ENCODE assay signal across 28 cellular contexts in the genomic region with DNA sequence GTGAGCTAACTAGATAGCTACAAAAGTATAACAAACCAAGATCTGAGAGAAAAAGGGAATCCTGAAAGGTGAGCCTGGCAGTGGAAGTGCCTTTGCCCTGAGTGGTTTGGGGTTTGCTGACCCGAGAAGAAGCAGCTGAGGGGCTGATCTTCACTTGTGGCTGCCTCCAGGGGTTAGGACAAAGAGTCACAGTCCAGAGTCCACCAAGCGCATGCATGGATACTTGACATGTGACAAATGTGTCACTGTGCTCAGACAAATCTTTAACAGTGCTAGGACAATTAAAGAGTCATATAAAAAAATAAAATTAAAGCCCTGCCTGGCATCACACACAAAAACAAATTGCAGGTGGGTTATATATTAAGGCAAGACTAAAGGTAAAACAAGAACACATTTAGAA.
"Had no signal": no experiment of that assay in that cellular context is flagged by ENCODE, and none has a peak within 500 bp of the region (broad histone marks: within the 10 kb centered on the region; RNA-seq: fewer than 3 reads in every experiment).

No MANE protein-coding gene starts in this region.

- H3K9me3 ChIP-seq: heart left ventricle, pancreas, prostate gland, suprapubic skin, thoracic aorta, tibial artery, uterus had no signal

- DNase-seq: glutamatergic neuron; heart left ventricle; kidney glomerular epithelial cell; left cardiac atrium; left ventricle myocardium superior; mesendoderm; naive thymus-derived CD8-positive, alpha-beta T cell; nucleus accumbens; pancreas; posterior cingulate gyrus; retina; right cardiac atrium; stimulated activated CD4-positive, alpha-beta T cell treated with anti-CD3 and anti-CD28 coated beads, Interleukin-12 subunit alpha, Interleukin-12 subunit beta, amount 100 ng/mL, for 4 hours; stimulated activated CD4-positive, alpha-beta T cell treated with anti-CD3 and anti-CD28 coated beads, Interleukin-15, amount 100 ng/mL, for 24 hours; stimulated activated CD4-positive, alpha-beta T cell treated with anti-CD3 and anti-CD28 coated beads, Interleukin-2, amount 100 ng/mL, for 24 hours; stimulated activated CD4-positive, alpha-beta T cell treated with anti-CD3 and anti-CD28 coated beads, Interleukin-4, amount 100 ng/mL, for 1 hour; stimulated activated naive B cell treated with anti-CD40 and anti-IgM and Interleukin-4, amounts not matched to agents 10 μg/mL and 1 μg/mL and 100 μg/mL, for 72 hours; tibial artery; uterus had no signal

- H3K36me3 Mint-ChIP-seq: mesothelial cell of epicardium; naive thymus-derived CD8-positive, alpha-beta T cell; stimulated activated naive B cell treated with anti-CD40 and anti-IgM and Interleukin-4, amounts not matched to agents 10 μg/mL and 1 μg/mL and 100 μg/mL, for 72 hours; type B pancreatic cell had no signal

- H3K27me3 ChIP-seq: suprapubic skin, tibial artery, uterus had no signal

- H3K36me3 ChIP-seq: heart left ventricle, pancreas, prostate gland, suprapubic skin, thoracic aorta, tibial artery, uterus had no signal

- H3K4me3 Mint-ChIP-seq: mesothelial cell of epicardium; naive thymus-derived CD8-positive, alpha-beta T cell; nephron; neural crest cell; stimulated activated naive B cell treated with anti-CD40 and anti-IgM and Interleukin-4, amounts not matched to agents 10 μg/mL and 1 μg/mL and 100 μg/mL, for 72 hours; stimulated activated naive CD8-positive, alpha-beta T cell treated with anti-CD3 and anti-CD28 coated beads, Interleukin-15, Interleukin-2, amounts not matched to agents 100 ng/mL and 50 ng/mL, for 24 hours; type B pancreatic cell had no signal

- H3K4me1 Mint-ChIP-seq: mesothelial cell of epicardium; nephron; neural crest cell; stimulated activated naive B cell treated with anti-CD40 and anti-IgM and Interleukin-4, amounts not matched to agents 10 μg/mL and 1 μg/mL and 100 μg/mL, for 72 hours had no signal

- H3K27me3 Mint-ChIP-seq: stimulated activated naive CD8-positive, alpha-beta T cell treated with anti-CD3 and anti-CD28 coated beads, Interleukin-15, Interleukin-2, amounts not matched to agents 100 ng/mL and 50 ng/mL, for 24 hours; type B pancreatic cell had no signal

- H3K27ac ChIP-seq: heart left ventricle, pancreas, prostate gland, suprapubic skin, thoracic aorta, tibial artery, uterus had no signal

- H3K27ac Mint-ChIP-seq: mesothelial cell of epicardium; naive thymus-derived CD8-positive, alpha-beta T cell; nephron; stimulated activated naive B cell treated with anti-CD40 and anti-IgM and Interleukin-4, amounts not matched to agents 10 μg/mL and 1 μg/mL and 100 μg/mL, for 72 hours; stimulated activated naive CD8-positive, alpha-beta T cell treated with anti-CD3 and anti-CD28 coated beads, Interleukin-15, Interleukin-2, amounts not matched to agents 100 ng/mL and 50 ng/mL, for 24 hours; type B pancreatic cell had no signal

- ATAC-seq: heart left ventricle; left cardiac atrium; left ventricle myocardium superior; naive thymus-derived CD8-positive, alpha-beta T cell; pancreas; right cardiac atrium; stimulated activated naive B cell treated with anti-CD40 and anti-IgM and Interleukin-4, amounts not matched to agents 10 μg/mL and 1 μg/mL and 100 μg/mL, for 72 hours had no signal

- H3K4me1 ChIP-seq: heart left ventricle, pancreas, prostate gland, suprapubic skin, tibial artery, uterus had no signal

- H3K4me3 ChIP-seq: heart left ventricle, lung, pancreas, prostate gland, suprapubic skin, thoracic aorta, tibial artery, uterus had no signal
